Comparison of ENCODE assay signal across 1 cellular context in the genomic region with DNA sequence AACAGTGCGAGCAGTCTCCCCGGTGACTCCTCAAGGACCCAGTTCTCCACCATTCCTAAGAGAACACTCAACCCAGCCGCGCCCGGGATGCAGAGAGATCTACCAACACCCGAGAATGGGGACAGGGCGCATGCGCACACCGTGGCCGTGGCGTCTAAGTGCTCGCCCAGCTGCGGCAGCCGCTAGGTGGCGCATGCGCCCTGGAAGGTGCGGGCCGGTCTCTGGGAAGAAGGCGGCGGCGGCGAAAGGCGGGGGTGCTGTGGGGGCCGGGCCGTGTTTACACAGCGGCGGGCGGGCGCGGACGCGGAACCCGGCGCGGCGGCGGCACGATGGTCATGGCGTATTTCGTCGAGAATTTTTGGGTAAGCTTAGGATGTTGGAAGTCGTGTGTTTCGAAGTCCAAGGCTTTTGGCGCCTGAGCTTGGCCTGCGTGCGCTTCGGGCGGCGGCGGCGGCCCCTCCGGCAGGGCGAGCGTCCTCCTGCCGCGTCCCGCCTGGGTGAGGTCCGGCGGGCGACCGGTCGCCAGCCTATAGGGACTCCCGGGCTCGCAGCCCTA.
TF ChIP-seq lines count a peak whose summit lies in the region.

A gene with protein sequence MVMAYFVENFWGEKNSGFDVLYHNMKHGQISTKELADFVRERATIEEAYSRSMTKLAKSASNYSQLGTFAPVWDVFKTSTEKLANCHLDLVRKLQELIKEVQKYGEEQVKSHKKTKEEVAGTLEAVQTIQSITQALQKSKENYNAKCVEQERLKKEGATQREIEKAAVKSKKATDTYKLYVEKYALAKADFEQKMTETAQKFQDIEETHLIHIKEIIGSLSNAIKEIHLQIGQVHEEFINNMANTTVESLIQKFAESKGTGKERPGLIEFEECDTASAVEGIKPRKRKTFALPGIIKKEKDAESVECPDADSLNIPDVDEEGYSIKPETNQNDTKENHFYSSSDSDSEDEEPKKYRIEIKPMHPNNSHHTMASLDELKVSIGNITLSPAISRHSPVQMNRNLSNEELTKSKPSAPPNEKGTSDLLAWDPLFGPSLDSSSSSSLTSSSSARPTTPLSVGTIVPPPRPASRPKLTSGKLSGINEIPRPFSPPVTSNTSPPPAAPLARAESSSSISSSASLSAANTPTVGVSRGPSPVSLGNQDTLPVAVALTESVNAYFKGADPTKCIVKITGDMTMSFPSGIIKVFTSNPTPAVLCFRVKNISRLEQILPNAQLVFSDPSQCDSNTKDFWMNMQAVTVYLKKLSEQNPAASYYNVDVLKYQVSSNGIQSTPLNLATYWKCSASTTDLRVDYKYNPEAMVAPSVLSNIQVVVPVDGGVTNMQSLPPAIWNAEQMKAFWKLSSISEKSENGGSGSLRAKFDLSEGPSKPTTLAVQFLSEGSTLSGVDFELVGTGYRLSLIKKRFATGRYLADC (plus strand): TSS at position 274 of the 556 bp plus-strand sequence. CDS start 56 bp downstream, at position 330.

TF ChIP-seq in Ishikawa, 13 proteins besides CTCF, POLR2A, EP300 and RAD21 (continued from another document):
- TF ChIP-seq, protein P1, sequence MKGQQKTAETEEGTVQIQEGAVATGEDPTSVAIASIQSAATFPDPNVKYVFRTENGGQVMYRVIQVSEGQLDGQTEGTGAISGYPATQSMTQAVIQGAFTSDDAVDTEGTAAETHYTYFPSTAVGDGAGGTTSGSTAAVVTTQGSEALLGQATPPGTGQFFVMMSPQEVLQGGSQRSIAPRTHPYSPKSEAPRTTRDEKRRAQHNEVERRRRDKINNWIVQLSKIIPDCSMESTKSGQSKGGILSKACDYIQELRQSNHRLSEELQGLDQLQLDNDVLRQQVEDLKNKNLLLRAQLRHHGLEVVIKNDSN (IDR thresholded peaks at IDR 0.05) = no peak
- TF ChIP-seq TCF12 (IDR thresholded peaks at IDR 0.05; ENCODE audit: low read depth) (no peak; the same call in 1 of the 2 replicates), CREB1 (IDR thresholded peaks at IDR 0.05; ENCODE audit: low read depth) (no peak)
